Comparison of ENCODE assay signal across 18 cellular contexts in genomic region chr17:4818276-4818675, GRCh38. TPM values are rescaled to one million over a fixed set of nuclear protein-coding genes. Genes with fewer than 3 reads are reported as not detected.
DNase-seq lines count a peak whose midpoint lies in the region; ATAC-seq and TF ChIP-seq lines count a peak whose summit lies in the region.
"Had no signal": no experiment of that assay in that cellular context is flagged by ENCODE, and none has a peak within 500 bp of the region (broad histone marks: within the 10 kb centered on the region; RNA-seq: fewer than 3 reads in every experiment).

No MANE protein-coding gene starts in this region.

- H3K14ac ChIP-seq in H9 (ENCODE audit: insufficient read depth, low read length), result no peak overlapping the region

- H3K4me3 ChIP-seq in PC-9, result no peak overlapping the region
- H3K4me3 ChIP-seq: BLaER1 treated with 17β-estradiol and CSF1 and Interleukin-3, amounts not matched to agents 10 nM and 100 nM; GM12878; GM23248; HAP-1 had no signal

- no CpG with 5 or more reads among the region's 12 CpGs for WGBS in H9 (ENCODE audit: extremely low coverage, insufficient read length, low lambda C conversion rate)

- no peak overlapping the region for H4K5ac ChIP-seq in H9 (ENCODE audit: insufficient read length, low read depth, low read length)

- H4K91ac ChIP-seq in H9 (ENCODE audit: insufficient read length, low read depth, low read length), result no peak overlapping the region

- H3K23ac ChIP-seq in H9 (ENCODE audit: insufficient read length, low read depth, low read length), result no peak overlapping the region

- no peak overlapping the region for H2BK20ac ChIP-seq in H9 (ENCODE audit: low read depth, low read length, poor library complexity, severe bottlenecking)

- H3K4me1 Mint-ChIP-seq in H9 (no peaks in the 10 kb centered on the region), WTC11 (no peaks in the 10 kb centered on the region)

- H3K18ac ChIP-seq in H9 (ENCODE audit: insufficient read length, low read depth, low read length), result no peak overlapping the region

- no peak overlapping the region for H3T11ph ChIP-seq in H9 (ENCODE audit: low read length)

- no peaks in the 10 kb centered on the region for H3K23me2 ChIP-seq in H9 (ENCODE audit: insufficient read length, low read depth, low read length, poor library complexity, severe bottlenecking)

- H3K9ac ChIP-seq in H9 (ENCODE audit: extremely low read depth, insufficient read length, low read length), result no peak overlapping the region
- H3K9ac ChIP-seq: BLaER1 treated with 17β-estradiol and CSF1 and Interleukin-3, amounts not matched to agents 10 nM and 100 nM; GM23248 had no signal

- no peaks in the 10 kb centered on the region for H3K4me1 ChIP-seq in H9 (ENCODE audit: insufficient read depth, low read length)
- no peaks in the 10 kb centered on the region for H3K4me1 ChIP-seq in PC-9 (replicated peaks; ENCODE audit: insufficient read depth)
- H3K4me1 ChIP-seq: BLaER1 treated with 17β-estradiol and CSF1 and Interleukin-3, amounts not matched to agents 10 nM and 100 nM; HAP-1 had no signal

- H3K36me3 Mint-ChIP-seq in H9 (ENCODE audit: insufficient read depth in 1 of 3, low read depth in 3 of 3) (peaks cover 19 to 56% (median 53%) of the 10 kb centered on the region in 3 experiments), WTC11 (peaks cover 24% of the 10 kb centered on the region)

- no peaks in the 10 kb centered on the region for H4K20me1 ChIP-seq in H9 (ENCODE audit: control insufficient read depth, insufficient read depth, insufficient read length)
- H4K20me1 ChIP-seq in PC-9 (ENCODE audit: insufficient read depth), result no peaks in the 10 kb centered on the region

- H3K79me2 ChIP-seq in H9 (ENCODE audit: insufficient read depth, low read length) (no peaks in the 10 kb centered on the region), PC-9 (ENCODE audit: low read depth) (no peaks in the 10 kb centered on the region)

- H3K27me3 ChIP-seq in H9 (ENCODE audit: insufficient read depth, low read length) (no peaks in the 10 kb centered on the region), PC-9 (ENCODE audit: insufficient read depth, low read depth) (no peaks in the 10 kb centered on the region)
- H3K27me3 ChIP-seq: BLaER1 treated with 17β-estradiol and CSF1 and Interleukin-3, amounts not matched to agents 10 nM and 100 nM had no signal

- no peaks in the 10 kb centered on the region for H3F3A ChIP-seq in PC-9 (ENCODE audit: insufficient read depth, low read depth)

- H3K56ac ChIP-seq in H9 (ENCODE audit: insufficient read length, low read depth, low read length), result no peak overlapping the region

- POLR2A ChIA-PET in WTC11 (lab: Charles Lee), result no interaction called here
- POLR2A ChIA-PET in PC-9 (lab: Charles Lee; ENCODE audit: unreplicated experiment), result no interaction called here

- no TSS peak for BruUV-seq in PC-9 (replicated peaks; lab: Mats Ljungman, UMichigan)

- no peak overlapping the region for H2BK120ac ChIP-seq in H9 (ENCODE audit: low read depth, low read length, poor library complexity, severe bottlenecking)

- CTCF ChIA-PET in WTC11 (lab: Charles Lee), result interaction anchor here (0.7 to 1.0 kb wide), 2 partner anchors 28 to 91 kb away, joined by 3 to 4 read pairs; no protein-coding TSS in a partner anchor
- CTCF ChIA-PET in PC-9 (lab: Charles Lee), result no interaction called here

- H3K4me3 Mint-ChIP-seq in H9 (no peak overlapping the region; a peak in 1 of 5 replicates), WTC11 (no peak overlapping the region)
- H3K4me3 Mint-ChIP-seq: CD4-positive, CD25-positive, alpha-beta regulatory T cell; HFFc6 had no signal

- TF ChIP-seq CTCF in H9 (conservative IDR thresholded peaks at IDR 0.05) (no peak), WTC11 (IDR thresholded peaks at IDR 0.05) (no peak), PC-9 (conservative IDR thresholded peaks at IDR 0.05) (no peak)

- no peak overlapping the region for H4K8ac ChIP-seq in H9 (replicated peaks; ENCODE audit: insufficient read length, low read depth, low read length)

- H3K9me2 ChIP-seq in PC-9 (ENCODE audit: insufficient read depth), result no peaks in the 10 kb centered on the region

- no peak overlapping the region for H2BK12ac ChIP-seq in H9 (ENCODE audit: insufficient read length, low read depth, low read length)

- peaks cover 2% of the 10 kb centered on the region in 2 experiments; a peak in 4 of 5 replicates for H3K9me3 Mint-ChIP-seq in H9
- H3K9me3 Mint-ChIP-seq in WTC11, result no peaks in the 10 kb centered on the region
- H3K9me3 Mint-ChIP-seq: CD4-positive, CD25-positive, alpha-beta regulatory T cell; HFFc6 had no signal

- H3K27ac Mint-ChIP-seq in H9 (no peak overlapping the region), WTC11 (no peak overlapping the region)
- H3K27ac Mint-ChIP-seq: CD4-positive, CD25-positive, alpha-beta regulatory T cell; HFFc6 had no signal

- H3K4me2 ChIP-seq in H9 (ENCODE audit: insufficient read depth, insufficient read length, low read length), result no peak overlapping the region
- no peak overlapping the region for H3K4me2 ChIP-seq in PC-9
- H3K4me2 ChIP-seq: BLaER1 treated with 17β-estradiol and CSF1 and Interleukin-3, amounts not matched to agents 10 nM and 100 nM had no signal

- no peaks in the 10 kb centered on the region; the same call in 1 of the 2 replicates for H3K36me3 ChIP-seq in PC-9 (ENCODE audit: low read depth)

- no peak overlapping the region for H2AK5ac ChIP-seq in H9 (ENCODE audit: insufficient read length, low read length)

- DNase-seq in ELF-1 (ENCODE audit: low read depth, low spot score) (peak; percentile 19), H9 (peak; percentile 62), WTC11 (ENCODE audit: low spot score) (peak; percentile 47), iPS-NIHi7 (ENCODE audit: extremely low spot score) (peak; percentile 59), germinal center (ENCODE audit: low spot score) (no peak), PC-9 (no peak), kidney tubule cell (ENCODE audit: low spot score) (no peak)
- DNase-seq: ACHN; CD4-positive, CD25-positive, alpha-beta regulatory T cell; DMS 273 treated with DMSO at 0.1 percent for 48 hours; GM23248; HFFc6 had no signal

- no peak overlapping the region for H3K4ac ChIP-seq in H9 (ENCODE audit: low read depth, low read length)

- H3K79me1 ChIP-seq in H9 (ENCODE audit: insufficient read depth, low read depth, low read length, poor library complexity, severe bottlenecking), result no peaks in the 10 kb centered on the region

- H2BK15ac ChIP-seq in H9 (ENCODE audit: low read depth, low read length), result no peak overlapping the region

- H3K9me3 ChIP-seq in H9 (ENCODE audit: control insufficient read depth, low read depth, low read length) (no peaks in the 10 kb centered on the region), PC-9 (ENCODE audit: insufficient read depth, low read depth) (no peaks in the 10 kb centered on the region)
- H3K9me3 ChIP-seq: BLaER1 treated with 17β-estradiol and CSF1 and Interleukin-3, amounts not matched to agents 10 nM and 100 nM; HAP-1 had no signal

- H2AFZ ChIP-seq in H9 (ENCODE audit: low read length), result no peak overlapping the region
- H2AFZ ChIP-seq in PC-9, result no peak overlapping the region
- H2AFZ ChIP-seq: GM23248 had no signal

- H3K27me3 Mint-ChIP-seq in H9 (ENCODE audit: low read depth) (no peaks in the 10 kb centered on the region), WTC11 (ENCODE audit: low read depth) (no peaks in the 10 kb centered on the region)
- H3K27me3 Mint-ChIP-seq: CD4-positive, CD25-positive, alpha-beta regulatory T cell had no signal

- H2BK5ac ChIP-seq in H9 (ENCODE audit: insufficient read length, low read length), result no peak overlapping the region

- peak; percentile 87 for ATAC-seq in WTC11
- ATAC-seq: GM12878 had no signal

- intact Hi-C loops in PC-9 (cut with micrococcal nuclease; ENCODE audit: unreplicated experiment), result no loop called here

- no peak overlapping the region for H3K27ac ChIP-seq in H9 (ENCODE audit: insufficient read length, low read depth, low read length)
- H3K27ac ChIP-seq in PC-9, result no peak overlapping the region
- H3K27ac ChIP-seq: BLaER1 treated with 17β-estradiol and CSF1 and Interleukin-3, amounts not matched to agents 10 nM and 100 nM; GM23248 had no signal

TF ChIP-seq in WTC11, 78 proteins besides CTCF, POLR2A, EP300 and RAD21:
- TF ChIP-seq NR2C2 (CRISPR knock-in tag; IDR thresholded peaks at IDR 0.05) (no peak), E2F4 (CRISPR knock-in tag; IDR thresholded peaks at IDR 0.05; ENCODE audit: borderline replicate concordance, low read depth) (no peak), NFYB (CRISPR knock-in tag; conservative IDR thresholded peaks at IDR 0.05; ENCODE audit: low read depth) (no peak)

RNA-seq across cellular contexts. Expression of gene PLD2, which starts 11.3 kb away (rescaled TPM):
- total RNA-seq in H9 (2021), result 63.3 and 66.6 TPM in 2 replicates
- total RNA-seq in WTC11 (2021), result 51.3 to 64.9 TPM (median 52.1 TPM) in 3 replicates
- 95.5 and 116 TPM in 2 replicates for total RNA-seq in PC-9 (2021)

RNA-seq across cellular contexts. Expression of gene MINK1, which starts 14.9 kb away (rescaled TPM):
- total RNA-seq in H9 (2021) (64.3 and 68.8 TPM in 2 replicates), WTC11 (2021) (92.1 to 105 TPM (median 96.2 TPM) in 3 replicates), PC-9 (2021) (160 and 190 TPM in 2 replicates)

RNA-seq across cellular contexts. Expression of gene PSMB6, which starts 22.3 kb away (rescaled TPM):
- total RNA-seq in H9 (2021) (244 and 247 TPM in 2 replicates), WTC11 (2021) (294 to 305 TPM (median 296 TPM) in 3 replicates), PC-9 (2021) (214 and 326 TPM in 2 replicates)

RNA-seq across cellular contexts. Expression of gene GLTPD2, which starts 29.5 kb away (rescaled TPM):
- not detected in 2 replicates for total RNA-seq in H9 (2021)
- 0.41 to 0.44 TPM in 2 of 3 replicates, not detected in the other for total RNA-seq in WTC11 (2021)
- total RNA-seq in PC-9 (2021), result not detected in 2 replicates
- total RNA-seq: A172, Daoy, G401, HFFc6 had no signal

Comparison
In these comparisons a context has a peak if more than half of its experiments do, and no peak if none do; other contexts are left out.
1. DNase-seq: peak in ELF-1 (single experiment), H9 (single experiment), WTC11 (single experiment) and iPS-NIHi7 (single experiment); none in germinal center (single experiment), PC-9 (0 of 2) and kidney tubule cell (single experiment).